In genomic region chr16:89446136-89446974, GRCh38 we compare ENCODE assay signal across 9 cellular contexts. TPM values are rescaled to one million over a fixed set of nuclear protein-coding genes. Genes with fewer than 3 reads are reported as not detected.
A peak's percentile ranks its signal among the peaks of the same experiment; 100 is the strongest.
DNase-seq lines count a peak whose midpoint lies in the region; ATAC-seq and TF ChIP-seq lines count a peak whose summit lies in the region.
"Had no signal": no experiment of that assay in that cellular context is flagged by ENCODE, and none has a peak within 500 bp of the region (broad histone marks: within the 10 kb centered on the region; RNA-seq: fewer than 3 reads in every experiment).

No MANE protein-coding gene starts in this region.

- no peaks in the 10 kb centered on the region for H3K27me3 Mint-ChIP-seq in CD4-positive, CD25-positive, alpha-beta regulatory T cell
- peaks cover 4% of the 10 kb centered on the region for H3K27me3 Mint-ChIP-seq in IgD-negative memory B cell
- no peaks in the 10 kb centered on the region for H3K27me3 Mint-ChIP-seq in nephron (ENCODE audit: low read depth)

- no peaks in the 10 kb centered on the region for H3K9me3 ChIP-seq in CD4-positive, CD25-positive, alpha-beta regulatory T cell (ENCODE audit: control insufficient read depth in 2 of 2, low read length in 2 of 2)
- no peaks in the 10 kb centered on the region for H3K9me3 ChIP-seq in transverse colon

- in situ Hi-C loops in transverse colon (cut with MboI; ENCODE audit: low pct_ligation_motif_present in 1 of 4, low pct_unique_long_range_greater_than_20kb in 1 of 4, low sequenced_read_pairs in 3 of 4): no loop called here

- H3K27ac Mint-ChIP-seq in CD4-positive, CD25-positive, alpha-beta regulatory T cell: peak overlapping the region; percentile 88 to 95 (median 89)
- H3K27ac Mint-ChIP-seq in IgD-negative memory B cell (peak overlapping the region; percentile 33 to 85 (median 69)), nephron (peak overlapping the region; percentile 7 to 55 (median 41))
- H3K27ac Mint-ChIP-seq in activated naive CD4-positive, alpha-beta T cell treated with anti-CD3 and anti-CD28 coated beads, Interleukin-2, amount 50 U/mL, for 72 hours: peak overlapping the region; percentile 73 to 91

- peak overlapping the region; percentile 66 for H3K4me3 ChIP-seq in CD4-positive, CD25-positive, alpha-beta regulatory T cell (ENCODE audit: low read depth, low read length)
- H3K4me3 ChIP-seq in transverse colon: no peak overlapping the region

- no peak for TF ChIP-seq POLR2A in transverse colon (IDR thresholded peaks at IDR 0.05)

- ATAC-seq in CD4-positive, CD25-positive, alpha-beta regulatory T cell (ENCODE audit: low read depth in 2 of 2): peak; percentile 36 to 47
- peak; percentile 33 to 76 for ATAC-seq in activated naive CD4-positive, alpha-beta T cell treated with anti-CD3 and anti-CD28 coated beads, Interleukin-2, amount 50 U/mL, for 72 hours

- peak overlapping the region; percentile 65 for H3K27ac ChIP-seq in CD4-positive, CD25-positive, alpha-beta regulatory T cell (ENCODE audit: insufficient read depth, low read length, poor library complexity, severe bottlenecking)
- no peak overlapping the region for H3K27ac ChIP-seq in transverse colon

- TF ChIP-seq CTCF in nephron (IDR thresholded peaks at IDR 0.05; ENCODE audit: unreplicated experiment in 3 of 3): no peak
- TF ChIP-seq CTCF in transverse colon (IDR thresholded peaks at IDR 0.05): no peak

- peak in 1 of 3 donors; percentile 60 for DNase-seq in CD4-positive, CD25-positive, alpha-beta regulatory T cell
- peak in 1 of 2 donors; percentile 60 for DNase-seq in activated naive CD4-positive, alpha-beta T cell treated with anti-CD3 and anti-CD28 coated beads, Interleukin-2, amount 50 U/mL, for 72 hours (ENCODE audit: low spot score in 2 of 2)
- DNase-seq in transverse colon (no peak), SIG-M5 treated with dmso at 0.1 percent for 504 hours (lab: John Stamatoyannopoulos, UW; ENCODE audit: unreplicated experiment) (no peak), COLO668 (lab: John Stamatoyannopoulos, UW; ENCODE audit: unreplicated experiment) (no peak)
- no peak for DNase-seq in activated CD4-positive, CD25-positive, alpha-beta regulatory T cell treated with anti-CD3 and anti-CD28 coated beads, Interleukin-2, amount 50 U/mL, for 72 hours
- DNase-seq: DMS153 had no signal

- no peaks in the 10 kb centered on the region for H3K36me3 Mint-ChIP-seq in CD4-positive, CD25-positive, alpha-beta regulatory T cell
- H3K36me3 Mint-ChIP-seq in IgD-negative memory B cell (peaks cover 4% of the 10 kb centered on the region), nephron (ENCODE audit: low read depth) (no peaks in the 10 kb centered on the region)
- H3K36me3 Mint-ChIP-seq in activated naive CD4-positive, alpha-beta T cell treated with anti-CD3 and anti-CD28 coated beads, Interleukin-2, amount 50 U/mL, for 72 hours: no peaks in the 10 kb centered on the region

- H3K4me1 ChIP-seq in CD4-positive, CD25-positive, alpha-beta regulatory T cell (ENCODE audit: control insufficient read depth, insufficient read depth, low read length, poor library complexity, severe bottlenecking): peaks cover 99% of the 10 kb centered on the region
- H3K4me1 ChIP-seq in transverse colon: peaks cover 52 to 88% (median 61%) of the 10 kb centered on the region in 4 donors

- WGBS in transverse colon (ENCODE audit: low coverage in 1 of 2), 2 donors: 72 to 100% methylated on average over 1 to 15 of the region's 15 CpGs

- H3K27me3 ChIP-seq in CD4-positive, CD25-positive, alpha-beta regulatory T cell (ENCODE audit: control insufficient read depth, insufficient read depth, low read length): no peaks in the 10 kb centered on the region
- no peaks in the 10 kb centered on the region for H3K27me3 ChIP-seq in transverse colon

- H3K36me3 ChIP-seq in CD4-positive, CD25-positive, alpha-beta regulatory T cell (ENCODE audit: control insufficient read depth, insufficient read depth, low read length): no peaks in the 10 kb centered on the region
- H3K36me3 ChIP-seq in transverse colon: no peaks in the 10 kb centered on the region

- intact Hi-C loops in transverse colon (cut with DNase I; ENCODE audit: low total_unique reads): no loop called here

- peaks cover 56 to 97% (median 82%) of the 10 kb centered on the region in 4 donors for H3K4me1 Mint-ChIP-seq in CD4-positive, CD25-positive, alpha-beta regulatory T cell
- H3K4me1 Mint-ChIP-seq in IgD-negative memory B cell: peaks cover 52 to 65% (median 59%) of the 10 kb centered on the region in 3 donors
- peaks cover 72% of the 10 kb centered on the region for H3K4me1 Mint-ChIP-seq in nephron

- no peaks in the 10 kb centered on the region for H3K9me3 Mint-ChIP-seq in CD4-positive, CD25-positive, alpha-beta regulatory T cell
- H3K9me3 Mint-ChIP-seq in IgD-negative memory B cell (no peaks in the 10 kb centered on the region), nephron (no peaks in the 10 kb centered on the region)
- H3K9me3 Mint-ChIP-seq in activated naive CD4-positive, alpha-beta T cell treated with anti-CD3 and anti-CD28 coated beads, Interleukin-2, amount 50 U/mL, for 72 hours: no peaks in the 10 kb centered on the region

- no peak for TF ChIP-seq EP300 in transverse colon (IDR thresholded peaks at IDR 0.05; ENCODE audit: low read depth)

- peak overlapping the region; percentile 78 to 89 (median 83) for H3K4me3 Mint-ChIP-seq in CD4-positive, CD25-positive, alpha-beta regulatory T cell
- H3K4me3 Mint-ChIP-seq in IgD-negative memory B cell (peak overlapping the region in 2 of 4 donors; percentile 67 to 73), nephron (peak overlapping the region in 2 of 3 experiments; percentile 28 to 36)

RNA-seq across cellular contexts. Expression of gene ANKRD11, which starts 44.0 kb away (rescaled TPM):
- 323 TPM for total RNA-seq in CD4-positive, CD25-positive, alpha-beta regulatory T cell
- 10 to 100 TPM in 3 of 4 donors, 1 to 10 TPM in 1; 8.7 to 19.4 (median 14.3) TPM for polyA plus RNA-seq in CD4-positive, CD25-positive, alpha-beta regulatory T cell
- polyA plus RNA-seq in IgD-negative memory B cell: 11.6 TPM
- total RNA-seq in activated naive CD4-positive, alpha-beta T cell treated with anti-CD3 and anti-CD28 coated beads, Interleukin-2, amount 50 U/mL, for 72 hours: 100 to 1,000 TPM; 130 to 165 TPM
- total RNA-seq in transverse colon: 100 to 1,000 TPM; 109 to 281 (median 142) TPM
